13 cellular contexts compared by ENCODE assay signal in genomic region chr11:1878134-1879031, GRCh38. TPM values are rescaled to one million over a fixed set of nuclear protein-coding genes. Genes with fewer than 3 reads are reported as not detected.
DNase-seq lines count a peak whose midpoint lies in the region; TF ChIP-seq lines count a peak whose summit lies in the region.
"Had no signal": no experiment of that assay in that cellular context is flagged by ENCODE, and none has a peak within 500 bp of the region (broad histone marks: within the 10 kb centered on the region; RNA-seq: fewer than 3 reads in every experiment).

No MANE protein-coding gene starts in this region.

- intact Hi-C loops in esophagus muscularis mucosa (cut with DNase I), result no loop called here
- intact Hi-C loops in tibial artery (cut with DNase I; ENCODE audit: low total_unique reads), result loop anchor here (5.0 kb wide), 1 partner anchor 41 kb away; the partner anchor contains the start of gene TNNI2

- POLR2A ChIA-PET in activated CD4-positive, alpha-beta memory T cell treated with anti-CD3 and anti-CD28 coated beads, Interleukin-2, amount 10 ng/mL, durations not matched to agents 7 days and 5 days (lab: Charles Lee), result interaction anchor here (1.0 to 1.1 kb wide), 3 partner anchors 9 to 38 kb away, joined by 3 to 4 read pairs (median 3); no protein-coding TSS in a partner anchor

- no peaks in the 10 kb centered on the region for H3K36me3 Mint-ChIP-seq in nephron (ENCODE audit: low read depth)
- no peaks in the 10 kb centered on the region for H3K36me3 Mint-ChIP-seq in activated CD4-positive, alpha-beta memory T cell treated with anti-CD3 and anti-CD28 coated beads, Interleukin-2, amount 10 ng/mL, durations not matched to agents 7 days and 5 days (ENCODE audit: low read depth)

- no peak for TF ChIP-seq POLR2A in esophagus muscularis mucosa (IDR thresholded peaks at IDR 0.05; ENCODE audit: low read depth)

- H3K36me3 ChIP-seq in esophagus muscularis mucosa (no peaks in the 10 kb centered on the region), tibial artery (peaks cover 0 to 1% (median 0%) of the 10 kb centered on the region in 3 donors)

- H3K9me3 Mint-ChIP-seq in nephron, result no peaks in the 10 kb centered on the region
- no peaks in the 10 kb centered on the region for H3K9me3 Mint-ChIP-seq in activated CD4-positive, alpha-beta memory T cell treated with anti-CD3 and anti-CD28 coated beads, Interleukin-2, amount 10 ng/mL, durations not matched to agents 7 days and 5 days
- H3K9me3 Mint-ChIP-seq: stimulated activated naive CD8-positive, alpha-beta T cell treated with anti-CD3 and anti-CD28 coated beads, Interleukin-15, Interleukin-2, amounts not matched to agents 100 ng/mL and 50 ng/mL, for 24 hours had no signal

- H3K27ac ChIP-seq in esophagus muscularis mucosa (replicated peaks in 1 of 4) (peak overlapping the region; percentile 74 to 84 (median 80)), tibial artery (peak overlapping the region; percentile 29 to 68)
- H3K27ac ChIP-seq: HL-60 had no signal

- H3K9me3 ChIP-seq in esophagus muscularis mucosa, result no peaks in the 10 kb centered on the region
- H3K9me3 ChIP-seq in tibial artery, result no peaks in the 10 kb centered on the region

- no peaks in the 10 kb centered on the region for H3K27me3 ChIP-seq in esophagus muscularis mucosa
- peaks cover 0 to 13% of the 10 kb centered on the region in 2 donors for H3K27me3 ChIP-seq in tibial artery

- peaks cover 24% of the 10 kb centered on the region for H3K4me1 Mint-ChIP-seq in nephron
- peaks cover 11% of the 10 kb centered on the region for H3K4me1 Mint-ChIP-seq in activated CD4-positive, alpha-beta memory T cell treated with anti-CD3 and anti-CD28 coated beads, Interleukin-2, amount 10 ng/mL, durations not matched to agents 7 days and 5 days

- H3K4me1 ChIP-seq in esophagus muscularis mucosa (peaks cover 65 to 89% (median 82%) of the 10 kb centered on the region in 4 donors), tibial artery (peaks cover 0 to 60% (median 32%) of the 10 kb centered on the region in 4 donors)

- H3K4me3 ChIP-seq in esophagus muscularis mucosa (no peak overlapping the region), tibial artery (no peak overlapping the region)

- TF ChIP-seq CTCF in esophagus muscularis mucosa (IDR thresholded peaks at IDR 0.05), result no peak
- TF ChIP-seq CTCF in nephron (IDR thresholded peaks at IDR 0.05; ENCODE audit: unreplicated experiment in 3 of 3), result no peak
- no peak for TF ChIP-seq CTCF in tibial artery (IDR thresholded peaks at IDR 0.05)

- TF ChIP-seq EP300 in esophagus muscularis mucosa (IDR thresholded peaks at IDR 0.05), result no peak

- DNase-seq in activated CD4-positive, CD25-positive, alpha-beta regulatory T cell treated with anti-CD3 and anti-CD28 coated beads, Interleukin-2, amount 50 U/mL, for 72 hours, result peak; percentile 29
- no peak for DNase-seq in activated CD4-positive, CD25-positive, alpha-beta regulatory T cell (lab: John Stamatoyannopoulos, UW)
- DNase-seq in esophagus muscularis mucosa (ENCODE audit: extremely low spot score) (no peak), tibial artery (peak; percentile 19 to 65), DMS153 treated with DMSO at 0.1 percent for 48 hours (lab: John Stamatoyannopoulos, UW; ENCODE audit: unreplicated experiment) (no peak)
- no peak for DNase-seq in activated CD4-positive, alpha-beta memory T cell treated with anti-CD3 and anti-CD28 coated beads, Interleukin-2, amount 10 ng/mL, durations not matched to agents 7 days and 5 days
- DNase-seq in stimulated activated CD4-positive, alpha-beta T cell treated with anti-CD3 and anti-CD28 coated beads, Interleukin-4, amount 100 ng/mL, for 1 hour, result no peak
- DNase-seq: stimulated activated CD4-positive, alpha-beta T cell treated with anti-CD3 and anti-CD28 coated beads, Interleukin-2, amount 100 ng/mL, for 48 hours had no signal

- peak overlapping the region; percentile 91 to 98 (median 96) for H3K27ac Mint-ChIP-seq in nephron
- no peak overlapping the region for H3K27ac Mint-ChIP-seq in activated CD4-positive, alpha-beta memory T cell treated with anti-CD3 and anti-CD28 coated beads, Interleukin-2, amount 10 ng/mL, durations not matched to agents 7 days and 5 days
- H3K27ac Mint-ChIP-seq: stimulated activated naive CD8-positive, alpha-beta T cell treated with anti-CD3 and anti-CD28 coated beads, Interleukin-15, Interleukin-2, amounts not matched to agents 100 ng/mL and 50 ng/mL, for 24 hours had no signal

- CTCF ChIA-PET in activated CD4-positive, alpha-beta memory T cell treated with anti-CD3 and anti-CD28 coated beads, Interleukin-2, amount 10 ng/mL, durations not matched to agents 7 days and 5 days (lab: Charles Lee), result interaction anchor here (0.6 kb wide), 1 partner anchor 602 kb away, joined by 3 read pairs; no protein-coding TSS in a partner anchor

- H3K27me3 Mint-ChIP-seq in nephron (ENCODE audit: low read depth), result no peaks in the 10 kb centered on the region
- H3K27me3 Mint-ChIP-seq in activated CD4-positive, alpha-beta memory T cell treated with anti-CD3 and anti-CD28 coated beads, Interleukin-2, amount 10 ng/mL, durations not matched to agents 7 days and 5 days, result no peaks in the 10 kb centered on the region
- H3K27me3 Mint-ChIP-seq: stimulated activated naive CD8-positive, alpha-beta T cell treated with anti-CD3 and anti-CD28 coated beads, Interleukin-15, Interleukin-2, amounts not matched to agents 100 ng/mL and 50 ng/mL, for 24 hours had no signal

- no peak overlapping the region for H3K4me3 Mint-ChIP-seq in nephron
- no peak overlapping the region for H3K4me3 Mint-ChIP-seq in activated CD4-positive, alpha-beta memory T cell treated with anti-CD3 and anti-CD28 coated beads, Interleukin-2, amount 10 ng/mL, durations not matched to agents 7 days and 5 days
- H3K4me3 Mint-ChIP-seq: stimulated activated naive CD8-positive, alpha-beta T cell treated with anti-CD3 and anti-CD28 coated beads, Interleukin-15, Interleukin-2, amounts not matched to agents 100 ng/mL and 50 ng/mL, for 24 hours had no signal

- 83% methylated on average over 25 of the region's 30 CpGs for WGBS in esophagus muscularis mucosa

RNA-seq across cellular contexts. Expression of gene PRR33, which starts 13.3 kb away (rescaled TPM):
- total RNA-seq in esophagus muscularis mucosa, result not detected
- under 1 TPM; 0.08 TPM for total RNA-seq in activated CD4-positive, alpha-beta memory T cell treated with anti-CD3 and anti-CD28 coated beads, Interleukin-2, amount 10 ng/mL, durations not matched to agents 7 days and 5 days
- total RNA-seq: A172, glomerular endothelial cell had no signal

RNA-seq across cellular contexts. Expression of gene LSP1, which starts 25.5 kb away (rescaled TPM):
- total RNA-seq in esophagus muscularis mucosa, result 10 to 100 TPM; 10.3 to 36.5 (median 35.4) TPM
- 100 to 1,000 TPM; 590 TPM for total RNA-seq in activated CD4-positive, alpha-beta memory T cell treated with anti-CD3 and anti-CD28 coated beads, Interleukin-2, amount 10 ng/mL, durations not matched to agents 7 days and 5 days

RNA-seq across cellular contexts. Expression of gene TNNI2, which starts 39.6 kb away (rescaled TPM):
- 1 to 10 TPM in 1 of 4 donors, not detected in 3; 4.2 TPM for total RNA-seq in esophagus muscularis mucosa
- under 1 TPM; 0.38 to 0.60 TPM for total RNA-seq in activated CD4-positive, alpha-beta memory T cell treated with anti-CD3 and anti-CD28 coated beads, Interleukin-2, amount 10 ng/mL, durations not matched to agents 7 days and 5 days
- total RNA-seq: A172, glomerular endothelial cell had no signal

RNA-seq across cellular contexts. Expression of gene TNNT3, which starts 41.1 kb away (rescaled TPM):
- 1 to 10 TPM; 2.8 to 6.0 (median 3.6) TPM for total RNA-seq in esophagus muscularis mucosa
- total RNA-seq in activated CD4-positive, alpha-beta memory T cell treated with anti-CD3 and anti-CD28 coated beads, Interleukin-2, amount 10 ng/mL, durations not matched to agents 7 days and 5 days, result 1 to 10 TPM; 6.6 to 9.7 TPM
- total RNA-seq: A172, glomerular endothelial cell had no signal

RNA-seq across cellular contexts. Expression of gene SYT8, which starts 43.6 kb away (rescaled TPM):
- total RNA-seq in esophagus muscularis mucosa, result not detected
- total RNA-seq in activated CD4-positive, alpha-beta memory T cell treated with anti-CD3 and anti-CD28 coated beads, Interleukin-2, amount 10 ng/mL, durations not matched to agents 7 days and 5 days, result not detected
- total RNA-seq: A172, glomerular endothelial cell had no signal

Comparison
In these comparisons a context has a peak if more than half of its experiments do, and no peak if none do; other contexts are left out.
1. DNase-seq: peak in activated CD4-positive, CD25-positive, alpha-beta regulatory T cell treated with anti-CD3 and anti-CD28 coated beads, Interleukin-2, amount 50 U/mL, for 72 hours (single experiment) and tibial artery (2 of 2); none in activated CD4-positive, CD25-positive, alpha-beta regulatory T cell (0 of 4), esophagus muscularis mucosa (single experiment), activated CD4-positive, alpha-beta memory T cell treated with anti-CD3 and anti-CD28 coated beads, Interleukin-2, amount 10 ng/mL, durations not matched to agents 7 days and 5 days (single experiment), stimulated activated CD4-positive, alpha-beta T cell treated with anti-CD3 and anti-CD28 coated beads, Interleukin-4, amount 100 ng/mL, for 1 hour (single experiment) and DMS153 treated with DMSO at 0.1 percent for 48 hours (single experiment).
2. RNA of gene LSP1, which starts 25.5 kb away (total RNA-seq): 590 TPM in activated CD4-positive, alpha-beta memory T cell treated with anti-CD3 and anti-CD28 coated beads, Interleukin-2, amount 10 ng/mL, durations not matched to agents 7 days and 5 days; 10.3 to 36.5 TPM in esophagus muscularis mucosa; every median in the first group is over 10 times any median in the second.